9 cellular contexts compared by ENCODE assay signal in the genomic region with DNA sequence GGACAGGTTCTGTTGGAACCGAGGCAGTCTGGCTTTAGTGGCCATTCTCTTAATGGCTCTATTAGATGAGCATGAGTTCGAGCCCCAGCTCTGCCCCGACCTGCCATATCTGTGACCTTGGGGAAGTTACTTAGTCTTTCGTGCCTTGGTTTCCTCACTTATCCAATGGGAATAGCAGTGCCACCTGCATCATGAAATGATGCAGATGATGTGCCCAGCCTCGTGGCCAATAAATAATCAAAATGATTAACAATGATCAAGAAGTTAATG. TPM values are rescaled to one million over a fixed set of nuclear protein-coding genes. Genes with fewer than 3 reads are reported as not detected.
"Had no signal": no experiment of that assay in that cellular context is flagged by ENCODE, and none has a peak within 500 bp of the region (broad histone marks: within the 10 kb centered on the region; RNA-seq: fewer than 3 reads in every experiment).

No MANE protein-coding gene starts in this region.

- H3K4me3 ChIP-seq: GM12878 had no signal

- DNase-seq: GDM1, GF-D8 had no signal

- ATAC-seq: GM12878 had no signal

- FAIRE-seq: G401.6, GM12878, GM12891, GM12892, GM18507, GM19239 had no signal

RNA-seq across cellular contexts. Expression of a gene that starts 30.6 kb away (rescaled TPM):
- total RNA-seq: GM12878 had no signal

RNA-seq across cellular contexts. Expression of a gene that starts 38.1 kb away (rescaled TPM):
- total RNA-seq: G401 had no signal
